14 cellular contexts compared by ENCODE assay signal in the genomic region with DNA sequence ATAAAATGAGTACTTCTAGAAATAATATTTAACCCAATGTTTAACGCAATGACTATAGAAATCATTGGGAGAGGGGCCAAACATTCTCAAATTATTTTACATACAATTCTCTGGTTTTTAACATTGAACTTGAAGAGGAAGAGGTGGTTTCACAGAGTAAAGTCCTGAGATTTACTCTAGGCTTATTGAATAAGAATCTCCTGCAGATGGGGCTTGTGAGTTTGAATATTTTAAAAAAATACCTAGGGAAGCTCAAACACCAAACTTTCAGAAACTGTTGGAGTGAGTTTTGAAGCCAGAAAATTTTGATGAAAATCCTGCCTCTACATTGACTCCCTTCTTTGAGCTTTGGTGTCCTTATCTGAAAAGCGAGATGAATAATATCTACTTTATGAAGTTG.
"Had no signal": no experiment of that assay in that cellular context is flagged by ENCODE, and none has a peak within 500 bp of the region (broad histone marks: within the 10 kb centered on the region; RNA-seq: fewer than 3 reads in every experiment).

No MANE protein-coding gene starts in this region.

- H3K9me3 ChIP-seq: adrenal gland, testis had no signal

- H3K27ac ChIP-seq: adrenal gland, skin epidermis, testis had no signal

- H3K36me3 ChIP-seq: adrenal gland had no signal

- H3K27me3 ChIP-seq: adrenal gland, testis had no signal

- H3K4me3 ChIP-seq: adrenal gland, lung, skin epidermis, testis had no signal

- DNase-seq: activated CD4-positive, alpha-beta memory T cell treated with anti-CD3 and anti-CD28 coated beads, Interleukin-2, amount 10 ng/mL, durations not matched to agents 7 days and 5 days; activated naive CD4-positive, alpha-beta T cell treated with Interleukin-2 at 50 U/mL for 16 hours; adrenal gland; effector memory CD8-positive, alpha-beta T cell; erythroblast; foreskin fibroblast; left colon; naive thymus-derived CD4-positive, alpha-beta T cell; posterior cingulate gyrus; stimulated activated CD4-positive, alpha-beta T cell treated with anti-CD3 and anti-CD28 coated beads, Interleukin-4, amount 100 ng/mL, for 4 hours; stimulated activated naive CD8-positive, alpha-beta T cell treated with anti-CD3 and anti-CD28 coated beads, Interleukin-15, amount 100 ng/mL, for 72 hours; testis had no signal
